1 cellular context compared by ENCODE assay signal in the genomic region with DNA sequence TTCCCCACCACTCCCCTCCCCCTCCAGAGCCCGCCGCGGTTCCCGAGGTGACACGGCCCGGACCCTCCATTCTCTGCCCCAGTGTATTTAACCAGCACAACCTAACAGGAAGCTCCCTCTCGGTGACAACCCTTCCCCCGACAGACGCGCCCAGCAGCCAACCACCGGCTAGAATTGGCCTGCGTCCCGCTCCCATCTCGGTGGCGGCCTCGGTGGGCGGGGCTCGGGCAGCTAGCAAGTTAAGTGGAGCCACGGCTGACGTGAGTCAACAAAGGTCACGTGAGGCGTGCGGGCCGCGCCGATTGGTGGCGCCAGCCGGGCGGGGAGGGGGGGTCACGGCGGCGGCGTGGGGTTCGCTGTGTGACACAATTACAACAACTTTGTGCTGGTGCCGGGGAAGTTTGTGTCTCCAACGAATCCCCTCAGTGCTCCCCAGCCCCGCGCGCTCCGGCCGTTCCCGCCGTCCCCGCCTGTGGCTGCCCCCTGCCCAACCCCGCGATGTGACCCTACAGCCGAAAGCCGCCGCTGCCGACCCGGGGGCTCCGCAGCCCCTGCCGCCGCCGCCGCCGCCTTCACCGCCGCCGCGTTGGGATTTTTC.
A peak's percentile ranks its signal among the peaks of the same experiment; 100 is the strongest.
TF ChIP-seq lines count a peak whose summit lies in the region.

TSS of gene KDM6A (plus strand) at position 372 of the 598 bp plus-strand sequence. CDS start 364 bp downstream, outside the sequence.

TF ChIP-seq in K562, 482 proteins besides CTCF, POLR2A, EP300 and RAD21 (continued from another document and continues in another):
- TF ChIP-seq ZBTB26 (CRISPR knock-in tag; IDR thresholded peaks at IDR 0.05) (no peak), DACH1 (IDR thresholded peaks at IDR 0.05; ENCODE audit: partially characterized antibody) (no peak), PCBP2 (IDR thresholded peaks at IDR 0.05; ENCODE audit: low read depth, low read length, poor library complexity, severe bottlenecking) (no peak), ZBTB33 (CRISPR knock-in tag; IDR thresholded peaks at IDR 0.05) (0 out of 2 replicates have a peak, but pooled peaks have one; percentile 6), CBX1 (IDR thresholded peaks at IDR 0.05; ENCODE audit: low read depth) (no peak), ZNF146 (CRISPR knock-in tag; IDR thresholded peaks at IDR 0.05; ENCODE audit: unreplicated experiment) (no peak), HDAC6 (IDR thresholded peaks at IDR 0.05; ENCODE audit: low read depth, low read length) (no peak), ZNF512 (tag; IDR thresholded peaks at IDR 0.05) (no peak), JUN (IDR thresholded peaks at IDR 0.05; ENCODE audit: borderline replicate concordance, low read depth, low read length) (peak; percentile 52; the same call in 1 of the 2 replicates), JUN (CRISPR knock-in tag; IDR thresholded peaks at IDR 0.05; ENCODE audit: borderline replicate concordance) (no peak), GATAD2B (IDR thresholded peaks at IDR 0.05; ENCODE audit: borderline replicate concordance) (no peak), JUNB (CRISPR knock-in tag; conservative IDR thresholded peaks at IDR 0.05) (no peak), ZNF583 (CRISPR knock-in tag; IDR thresholded peaks at IDR 0.05) (no peak), EP400 (IDR thresholded peaks at IDR 0.05) (peak; percentile 23; the same call in 1 of the 2 replicates), ETV1 (tag; conservative IDR thresholded peaks at IDR 0.05; ENCODE audit: low read depth) (no peak), NEUROD1 (IDR thresholded peaks at IDR 0.05; ENCODE audit: borderline replicate concordance, low read depth, low read length, partially characterized antibody) (peak; percentile 29), NFRKB (IDR thresholded peaks at IDR 0.05; ENCODE audit: low read depth) (no peak; the same call in 1 of the 2 replicates), ZNF695 (CRISPR knock-in tag; IDR thresholded peaks at IDR 0.05) (no peak), MBD2 (IDR thresholded peaks at IDR 0.05; ENCODE audit: borderline replicate concordance, low read depth) (peak; percentile 63; the same call in 1 of the 2 replicates), TCF7 (IDR thresholded peaks at IDR 0.05; ENCODE audit: borderline replicate concordance) (no peak), SMARCA5 (IDR thresholded peaks at IDR 0.05) (no peak), MCM3 (IDR thresholded peaks at IDR 0.05) (no peak), TBP (optimal IDR thresholded peaks at IDR 0.05; ENCODE audit: low read depth, low read length) (peak; percentile 73), SFPQ (IDR thresholded peaks at IDR 0.05; ENCODE audit: low read depth, low read length) (no peak), HMGXB4 (CRISPR knock-in tag; IDR thresholded peaks at IDR 0.05) (no peak), ZNF699 (CRISPR knock-in tag; IDR thresholded peaks at IDR 0.05; ENCODE audit: insufficient replicate concordance) (no peak), SREBF1 (IDR thresholded peaks at IDR 0.05; ENCODE audit: borderline replicate concordance, low read depth, low read length) (no peak), THAP7 (CRISPR knock-in tag; IDR thresholded peaks at IDR 0.05) (no peak)
- TF ChIP-seq, protein P1, sequence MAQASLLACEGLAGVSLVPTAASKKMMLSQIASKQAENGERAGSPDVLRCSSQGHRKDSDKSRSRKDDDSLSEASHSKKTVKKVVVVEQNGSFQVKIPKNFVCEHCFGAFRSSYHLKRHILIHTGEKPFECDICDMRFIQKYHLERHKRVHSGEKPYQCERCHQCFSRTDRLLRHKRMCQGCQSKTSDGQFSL (CRISPR knock-in tag; IDR thresholded peaks at IDR 0.05): no peak
- TF ChIP-seq, protein P1 (tag; IDR thresholded peaks at IDR 0.05): 0 out of 4 replicates have a peak, but pooled peaks of 1 of the 2 experiments have one; percentile 39
- TF ChIP-seq, protein P2, sequence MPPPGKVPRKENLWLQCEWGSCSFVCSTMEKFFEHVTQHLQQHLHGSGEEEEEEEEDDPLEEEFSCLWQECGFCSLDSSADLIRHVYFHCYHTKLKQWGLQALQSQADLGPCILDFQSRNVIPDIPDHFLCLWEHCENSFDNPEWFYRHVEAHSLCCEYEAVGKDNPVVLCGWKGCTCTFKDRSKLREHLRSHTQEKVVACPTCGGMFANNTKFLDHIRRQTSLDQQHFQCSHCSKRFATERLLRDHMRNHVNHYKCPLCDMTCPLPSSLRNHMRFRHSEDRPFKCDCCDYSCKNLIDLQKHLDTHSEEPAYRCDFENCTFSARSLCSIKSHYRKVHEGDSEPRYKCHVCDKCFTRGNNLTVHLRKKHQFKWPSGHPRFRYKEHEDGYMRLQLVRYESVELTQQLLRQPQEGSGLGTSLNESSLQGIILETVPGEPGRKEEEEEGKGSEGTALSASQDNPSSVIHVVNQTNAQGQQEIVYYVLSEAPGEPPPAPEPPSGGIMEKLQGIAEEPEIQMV (tag; conservative IDR thresholded peaks at IDR 0.05; ENCODE audit: low read depth): no peak
- TF ChIP-seq, protein P3, sequence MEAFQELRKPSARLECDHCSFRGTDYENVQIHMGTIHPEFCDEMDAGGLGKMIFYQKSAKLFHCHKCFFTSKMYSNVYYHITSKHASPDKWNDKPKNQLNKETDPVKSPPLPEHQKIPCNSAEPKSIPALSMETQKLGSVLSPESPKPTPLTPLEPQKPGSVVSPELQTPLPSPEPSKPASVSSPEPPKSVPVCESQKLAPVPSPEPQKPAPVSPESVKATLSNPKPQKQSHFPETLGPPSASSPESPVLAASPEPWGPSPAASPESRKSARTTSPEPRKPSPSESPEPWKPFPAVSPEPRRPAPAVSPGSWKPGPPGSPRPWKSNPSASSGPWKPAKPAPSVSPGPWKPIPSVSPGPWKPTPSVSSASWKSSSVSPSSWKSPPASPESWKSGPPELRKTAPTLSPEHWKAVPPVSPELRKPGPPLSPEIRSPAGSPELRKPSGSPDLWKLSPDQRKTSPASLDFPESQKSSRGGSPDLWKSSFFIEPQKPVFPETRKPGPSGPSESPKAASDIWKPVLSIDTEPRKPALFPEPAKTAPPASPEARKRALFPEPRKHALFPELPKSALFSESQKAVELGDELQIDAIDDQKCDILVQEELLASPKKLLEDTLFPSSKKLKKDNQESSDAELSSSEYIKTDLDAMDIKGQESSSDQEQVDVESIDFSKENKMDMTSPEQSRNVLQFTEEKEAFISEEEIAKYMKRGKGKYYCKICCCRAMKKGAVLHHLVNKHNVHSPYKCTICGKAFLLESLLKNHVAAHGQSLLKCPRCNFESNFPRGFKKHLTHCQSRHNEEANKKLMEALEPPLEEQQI (IDR thresholded peaks at IDR 0.05): no peak
- TF ChIP-seq, protein P4, sequence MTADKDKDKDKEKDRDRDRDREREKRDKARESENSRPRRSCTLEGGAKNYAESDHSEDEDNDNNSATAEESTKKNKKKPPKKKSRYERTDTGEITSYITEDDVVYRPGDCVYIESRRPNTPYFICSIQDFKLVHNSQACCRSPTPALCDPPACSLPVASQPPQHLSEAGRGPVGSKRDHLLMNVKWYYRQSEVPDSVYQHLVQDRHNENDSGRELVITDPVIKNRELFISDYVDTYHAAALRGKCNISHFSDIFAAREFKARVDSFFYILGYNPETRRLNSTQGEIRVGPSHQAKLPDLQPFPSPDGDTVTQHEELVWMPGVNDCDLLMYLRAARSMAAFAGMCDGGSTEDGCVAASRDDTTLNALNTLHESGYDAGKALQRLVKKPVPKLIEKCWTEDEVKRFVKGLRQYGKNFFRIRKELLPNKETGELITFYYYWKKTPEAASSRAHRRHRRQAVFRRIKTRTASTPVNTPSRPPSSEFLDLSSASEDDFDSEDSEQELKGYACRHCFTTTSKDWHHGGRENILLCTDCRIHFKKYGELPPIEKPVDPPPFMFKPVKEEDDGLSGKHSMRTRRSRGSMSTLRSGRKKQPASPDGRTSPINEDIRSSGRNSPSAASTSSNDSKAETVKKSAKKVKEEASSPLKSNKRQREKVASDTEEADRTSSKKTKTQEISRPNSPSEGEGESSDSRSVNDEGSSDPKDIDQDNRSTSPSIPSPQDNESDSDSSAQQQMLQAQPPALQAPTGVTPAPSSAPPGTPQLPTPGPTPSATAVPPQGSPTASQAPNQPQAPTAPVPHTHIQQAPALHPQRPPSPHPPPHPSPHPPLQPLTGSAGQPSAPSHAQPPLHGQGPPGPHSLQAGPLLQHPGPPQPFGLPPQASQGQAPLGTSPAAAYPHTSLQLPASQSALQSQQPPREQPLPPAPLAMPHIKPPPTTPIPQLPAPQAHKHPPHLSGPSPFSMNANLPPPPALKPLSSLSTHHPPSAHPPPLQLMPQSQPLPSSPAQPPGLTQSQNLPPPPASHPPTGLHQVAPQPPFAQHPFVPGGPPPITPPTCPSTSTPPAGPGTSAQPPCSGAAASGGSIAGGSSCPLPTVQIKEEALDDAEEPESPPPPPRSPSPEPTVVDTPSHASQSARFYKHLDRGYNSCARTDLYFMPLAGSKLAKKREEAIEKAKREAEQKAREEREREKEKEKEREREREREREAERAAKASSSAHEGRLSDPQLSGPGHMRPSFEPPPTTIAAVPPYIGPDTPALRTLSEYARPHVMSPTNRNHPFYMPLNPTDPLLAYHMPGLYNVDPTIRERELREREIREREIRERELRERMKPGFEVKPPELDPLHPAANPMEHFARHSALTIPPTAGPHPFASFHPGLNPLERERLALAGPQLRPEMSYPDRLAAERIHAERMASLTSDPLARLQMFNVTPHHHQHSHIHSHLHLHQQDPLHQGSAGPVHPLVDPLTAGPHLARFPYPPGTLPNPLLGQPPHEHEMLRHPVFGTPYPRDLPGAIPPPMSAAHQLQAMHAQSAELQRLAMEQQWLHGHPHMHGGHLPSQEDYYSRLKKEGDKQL (CRISPR knock-in tag; IDR thresholded peaks at IDR 0.05; ENCODE audit: borderline replicate concordance): no peak
